Comparison of ENCODE assay signal across 33 cellular contexts in genomic region chr14:78975734-78976133, GRCh38.
"Had no signal": no experiment of that assay in that cellular context is flagged by ENCODE, and none has a peak within 500 bp of the region (broad histone marks: within the 10 kb centered on the region; RNA-seq: fewer than 3 reads in every experiment).

No MANE protein-coding gene starts in this region.

- H3K36me3 ChIP-seq: breast epithelium, gastrocnemius medialis, pancreas, sigmoid colon, thoracic aorta had no signal

- H3K4me3 ChIP-seq: breast epithelium, gastrocnemius medialis, pancreas, psoas muscle, sigmoid colon, thoracic aorta had no signal

- FAIRE-seq: colon, endometrium, kidney, pancreas, small intestine, TTC549, urothelium cell line had no signal

- ATAC-seq: activated CD4-positive, CD25-positive, alpha-beta regulatory T cell treated with anti-CD3 and anti-CD28 coated beads, Interleukin-2, amount 50 U/mL, for 24 hours; gastrocnemius medialis; left colon; naive thymus-derived CD8-positive, alpha-beta T cell; pancreas; psoas muscle; stimulated activated effector memory CD8-positive, alpha-beta T cell treated with anti-CD3 and anti-CD28 coated beads, Interleukin-12 subunit alpha, Interleukin-12 subunit beta, amount 100 ng/mL, for 72 hours had no signal

- H3K27ac ChIP-seq: breast epithelium, gastrocnemius medialis, pancreas, psoas muscle, sigmoid colon, thoracic aorta, VCaP had no signal

- H3K4me1 ChIP-seq: breast epithelium, gastrocnemius medialis, pancreas, psoas muscle, sigmoid colon had no signal

- H3K27me3 ChIP-seq: breast epithelium, gastrocnemius medialis, pancreas, sigmoid colon had no signal

- DNase-seq: activated CD4-positive, alpha-beta memory T cell treated with anti-CD3 and anti-CD28 coated beads for 36 hours; activated CD4-positive, alpha-beta T cell treated with anti-CD3 and anti-CD28 coated beads for 48 hours; activated CD8-positive, alpha-beta memory T cell treated with anti-CD3 and anti-CD28 coated beads, Interleukin-2, amount 50 U/mL, for 48 hours; activated gamma-delta T cell treated with Interleukin-2 at 50 U/mL for 16 hours; activated naive CD4-positive, alpha-beta T cell treated with anti-CD3 and anti-CD28 coated beads, Interleukin-2, amount 50 U/mL, for 16 hours; activated T-cell treated with anti-CD3 and anti-CD28 coated beads, Interleukin-2, amount 50 U/mL, for 24 hours; amygdala; central memory CD4-positive, alpha-beta T cell; dermis blood vessel endothelial cell; effector CD8-positive, alpha-beta T cell; gastrocnemius medialis; glutamatergic neuron; immature natural killer cell; kidney; left colon; naive thymus-derived CD8-positive, alpha-beta T cell; nucleus accumbens; pancreas; psoas muscle; sigmoid colon; small intestine; stimulated activated CD4-positive, alpha-beta T cell treated with anti-CD3 and anti-CD28 coated beads, Interleukin-4, amount 100 ng/mL, for 24 hours; T-helper 9 cell; trophoblast cell had no signal

- H3K9me3 ChIP-seq: breast epithelium, gastrocnemius medialis, pancreas, psoas muscle, sigmoid colon, thoracic aorta had no signal
